ENCODE assay signal across 11 cellular contexts in genomic region chr2:237223208-237223861, GRCh38.
A peak's percentile ranks its signal among the peaks of the same experiment; 100 is the strongest.
DNase-seq lines count a peak whose midpoint lies in the region; ATAC-seq and TF ChIP-seq lines count a peak whose summit lies in the region.
"Had no signal": no experiment of that assay in that cellular context is flagged by ENCODE, and none has a peak within 500 bp of the region (broad histone marks: within the 10 kb centered on the region; RNA-seq: fewer than 3 reads in every experiment).

No MANE protein-coding gene starts in this region.

- POLR2A ChIA-PET in Caco-2 (lab: Charles Lee) = no interaction called here

- H3K9me3 ChIP-seq in tibial nerve (no peaks in the 10 kb centered on the region), Caco-2 (no peaks in the 10 kb centered on the region)

- H3K9me3 Mint-ChIP-seq in Caco-2 (ENCODE audit: unreplicated experiment) = no peaks in the 10 kb centered on the region
- H3K9me3 Mint-ChIP-seq: activated T-helper 1 cell treated with anti-CD3 and anti-CD28 coated beads, Interleukin-12 subunit alpha, Interleukin-12 subunit beta, Interleukin-2, Interleukin-4 antibody, amounts not matched to agents 30 ng/mL and 10 ng/mL and 1 ng/mL, durations not matched to agents 14 hours and 24 hours and 36 hours; T-cell had no signal

- peak; percentile 16 for DNase-seq in NCI-H1436 (lab: John Stamatoyannopoulos, UW)
- DNase-seq in NCI-H1436 treated with DMSO at 0.1 percent for 48 hours (lab: John Stamatoyannopoulos, UW) = no peak
- DNase-seq in brain microvascular endothelial cell = peak; percentile 97
- DNase-seq in kidney epithelial cell (ENCODE audit: low read depth) = peak; percentile 96
- DNase-seq in tibial nerve (ENCODE audit: low spot score in 2 of 2) = peak; percentile 38 to 41
- no peak for DNase-seq in stimulated activated CD4-positive, alpha-beta T cell treated with anti-CD3 and anti-CD28 coated beads, Interleukin-12 subunit alpha, Interleukin-12 subunit beta, amount 100 ng/mL, for 4 hours
- DNase-seq in Caco-2 = no peak
- DNase-seq: 8988T, T-cell had no signal

- no peaks in the 10 kb centered on the region for H3K4me1 Mint-ChIP-seq in Caco-2 (ENCODE audit: low read depth, unreplicated experiment)
- H3K4me1 Mint-ChIP-seq: T-cell had no signal

- no peak for TF ChIP-seq POLR2A in tibial nerve (IDR thresholded peaks at IDR 0.05)

- H3K4me1 ChIP-seq in tibial nerve (peaks cover 0 to 36% (median 7%) of the 10 kb centered on the region in 4 donors), Caco-2 (no peaks in the 10 kb centered on the region)

- TF ChIP-seq EP300 in tibial nerve (IDR thresholded peaks at IDR 0.05) = peak in 1 of 2 donors; percentile 63

- CTCF ChIA-PET in Caco-2 (lab: Charles Lee) = no interaction called here

- H3K27me3 ChIP-seq in brain microvascular endothelial cell (replicated peaks) = no peaks in the 10 kb centered on the region
- no peaks in the 10 kb centered on the region for H3K27me3 ChIP-seq in kidney epithelial cell (ENCODE audit: control insufficient read depth, insufficient read depth, low read length)
- no peaks in the 10 kb centered on the region for H3K27me3 ChIP-seq in tibial nerve
- H3K27me3 ChIP-seq in Caco-2 (replicated peaks; ENCODE audit: control insufficient read depth, insufficient read depth, low read length) = no peaks in the 10 kb centered on the region

- H3K36me3 ChIP-seq in brain microvascular endothelial cell (replicated peaks) (no peaks in the 10 kb centered on the region), kidney epithelial cell (ENCODE audit: control insufficient read depth, insufficient read depth, low read length) (no peaks in the 10 kb centered on the region), tibial nerve (no peaks in the 10 kb centered on the region), Caco-2 (ENCODE audit: control insufficient read depth, insufficient read depth, low read length) (no peaks in the 10 kb centered on the region)

- no peaks in the 10 kb centered on the region for H3K36me3 Mint-ChIP-seq in Caco-2 (ENCODE audit: insufficient read depth, unreplicated experiment)
- H3K36me3 Mint-ChIP-seq: T-cell had no signal

- peaks cover 7% of the 10 kb centered on the region for H3K27me3 Mint-ChIP-seq in Caco-2 (ENCODE audit: insufficient read depth, unreplicated experiment)

- H3K27ac Mint-ChIP-seq in Caco-2 (ENCODE audit: unreplicated experiment) = no peak overlapping the region
- H3K27ac Mint-ChIP-seq: activated T-helper 1 cell treated with anti-CD3 and anti-CD28 coated beads, Interleukin-12 subunit alpha, Interleukin-12 subunit beta, Interleukin-2, Interleukin-4 antibody, amounts not matched to agents 30 ng/mL and 10 ng/mL and 1 ng/mL, durations not matched to agents 14 hours and 24 hours and 36 hours; T-cell had no signal

- WGBS in tibial nerve, 2 donors = 27 to 32% methylated on average over 6 of the region's 6 CpGs

- H3K4me3 Mint-ChIP-seq in Caco-2 (ENCODE audit: unreplicated experiment) = no peak overlapping the region
- H3K4me3 Mint-ChIP-seq: activated T-helper 1 cell treated with anti-CD3 and anti-CD28 coated beads, Interleukin-12 subunit alpha, Interleukin-12 subunit beta, Interleukin-2, Interleukin-4 antibody, amounts not matched to agents 30 ng/mL and 10 ng/mL and 1 ng/mL, durations not matched to agents 14 hours and 24 hours and 36 hours; T-cell had no signal

- no peak for TF ChIP-seq CTCF in brain microvascular endothelial cell (IDR thresholded peaks at IDR 0.05; ENCODE audit: low read depth, low read length, missing control alignments)
- no peak for TF ChIP-seq CTCF in kidney epithelial cell (IDR thresholded peaks at IDR 0.05; ENCODE audit: insufficient read depth, low read length, poor library complexity, severe bottlenecking)
- TF ChIP-seq CTCF in tibial nerve (IDR thresholded peaks at IDR 0.05) = no peak
- TF ChIP-seq CTCF in Caco-2 (IDR thresholded peaks at IDR 0.05; ENCODE audit: insufficient read depth in 1 of 2, low read depth in 1 of 2, low read length in 1 of 2, severe bottlenecking in 1 of 2, unreplicated experiment in 1 of 2) = no peak

- intact Hi-C loops in Caco-2 (cut with micrococcal nuclease; ENCODE audit: unreplicated experiment) = no loop called here

- H3K4me3 ChIP-seq in brain microvascular endothelial cell (ENCODE audit: low read depth, low read length) (no peak overlapping the region), kidney epithelial cell (ENCODE audit: low read depth, low read length) (no peak overlapping the region), tibial nerve (no peak overlapping the region), Caco-2 (ENCODE audit: low read depth, low read length) (no peak overlapping the region)

- peak overlapping the region; percentile 79 for H3K27ac ChIP-seq in brain microvascular endothelial cell
- H3K27ac ChIP-seq in tibial nerve = peak overlapping the region in 2 of 4 donors; percentile 69 to 75

- no TSS peak for BruUV-seq in Caco-2 (replicated peaks; lab: Mats Ljungman, UMichigan)

- in situ Hi-C loops in brain microvascular endothelial cell (cut with HindIII; ENCODE audit: low pct_ligation_motif_present, low sequenced_read_pairs) = no loop called here

- ATAC-seq in HG03521 (IDR thresholded peaks at IDR 0.05; ENCODE audit: unreplicated experiment) = no peak
- ATAC-seq: T-cell had no signal

Comparison
In these comparisons a context has a peak if more than half of its experiments do, and no peak if none do; other contexts are left out.
1. DNase-seq: peak in NCI-H1436 (single experiment), brain microvascular endothelial cell (single experiment), kidney epithelial cell (single experiment) and tibial nerve (2 of 2); none in NCI-H1436 treated with DMSO at 0.1 percent for 48 hours (single experiment), stimulated activated CD4-positive, alpha-beta T cell treated with anti-CD3 and anti-CD28 coated beads, Interleukin-12 subunit alpha, Interleukin-12 subunit beta, amount 100 ng/mL, for 4 hours (single experiment) and Caco-2 (0 of 2).